ENCODE assay signal across 15 cellular contexts in the genomic region with DNA sequence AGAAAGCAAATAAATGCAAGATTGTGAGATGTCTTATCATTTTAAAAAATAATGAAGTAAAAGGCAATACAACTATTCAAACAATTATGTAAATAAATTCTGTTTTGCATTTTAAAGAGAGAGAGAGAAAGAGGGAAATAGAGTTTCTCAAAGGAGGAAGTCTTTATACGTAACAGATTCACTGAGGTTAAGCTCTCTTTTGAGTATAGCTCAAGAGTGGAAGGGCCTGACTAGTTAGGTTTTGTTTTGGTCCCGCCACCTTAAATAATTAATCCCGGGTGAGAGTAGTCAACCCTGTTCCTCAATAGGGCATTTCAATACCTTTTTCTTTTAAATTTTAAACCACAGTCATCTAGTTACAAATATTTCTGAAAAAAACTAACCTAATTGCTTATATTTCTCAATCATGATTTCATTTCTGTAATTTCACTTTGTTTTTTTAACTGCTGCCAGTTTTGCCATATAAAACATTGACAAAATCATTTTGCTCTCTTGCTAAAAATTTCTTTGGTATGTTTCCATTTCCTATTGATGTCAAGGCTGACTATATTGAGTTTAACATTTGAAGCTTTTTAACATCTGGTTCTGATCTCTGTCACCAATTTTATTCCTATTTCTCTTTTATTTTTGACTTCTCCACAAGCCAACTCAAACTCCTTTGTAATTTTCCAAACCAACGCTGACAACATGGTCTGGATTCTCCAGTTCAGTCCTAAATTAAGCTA. TPM values are rescaled to one million over a fixed set of nuclear protein-coding genes. Genes with fewer than 3 reads are reported as not detected.
DNase-seq lines count a peak whose midpoint lies in the region; ATAC-seq and TF ChIP-seq lines count a peak whose summit lies in the region.
"Had no signal": no experiment of that assay in that cellular context is flagged by ENCODE, and none has a peak within 500 bp of the region (broad histone marks: within the 10 kb centered on the region; RNA-seq: fewer than 3 reads in every experiment).

No MANE protein-coding gene starts in this region.

- DNase-seq in CD14-positive monocyte (ENCODE audit: low spot score) (no peak), fibroblast of gingiva (ENCODE audit: low read depth) (peak; percentile 63), H4 (ENCODE audit: low spot score) (no peak), NCI-H1105 (lab: John Stamatoyannopoulos, UW) (no peak), Ammon's horn (ENCODE audit: low spot score) (no peak)
- DNase-seq: DMS53, NCI-H345, trophoblast cell had no signal

- H3K4me1 Mint-ChIP-seq in CD14-positive monocyte, result peaks cover 18% of the 10 kb centered on the region

- H3K4me3 Mint-ChIP-seq in CD14-positive monocyte, result peak overlapping the region in 1 of 2 donors; percentile 35

- H3K27ac Mint-ChIP-seq in CD14-positive monocyte, result peak overlapping the region; percentile 68 to 91 (median 79)

- H3K9me3 Mint-ChIP-seq in CD14-positive monocyte, result no peaks in the 10 kb centered on the region

- no peak for TF ChIP-seq CTCF in CD14-positive monocyte (IDR thresholded peaks at IDR 0.05)

- intact Hi-C loops in CD14-positive monocyte (cut with micrococcal nuclease), result loop anchor here in 1 of 2 donors (5.0 kb wide), 1 partner anchor 121 kb away; no protein-coding TSS in a partner anchor

- peaks cover 0 to 5% (median 3%) of the 10 kb centered on the region in 3 donors for H3K27me3 Mint-ChIP-seq in CD14-positive monocyte (ENCODE audit: low read depth in 3 of 3)

- ATAC-seq in GM21786 (IDR thresholded peaks at IDR 0.05; ENCODE audit: unreplicated experiment) (peak; percentile 68), HG03460 (IDR thresholded peaks at IDR 0.05; ENCODE audit: unreplicated experiment) (peak; percentile 73), HG02885 (IDR thresholded peaks at IDR 0.05; ENCODE audit: poor library complexity, unreplicated experiment) (no peak)
- ATAC-seq: activated CD4-positive, CD25-positive, alpha-beta regulatory T cell treated with anti-CD3 and anti-CD28 coated beads, Interleukin-2, amount 50 U/mL, for 24 hours had no signal

- no peaks in the 10 kb centered on the region for H3K36me3 Mint-ChIP-seq in CD14-positive monocyte

RNA-seq across cellular contexts. Expression of a gene that starts 10.2 kb away (rescaled TPM):
- not detected for polyA plus RNA-seq in CD14-positive monocyte
- total RNA-seq in H4 (2014; rRNA removed; shearing (Covaris generic)), result not detected in 2 replicates
- total RNA-seq: A673, breast epithelium, right atrium auricular region had no signal

RNA-seq across cellular contexts. Expression of a gene that starts 47.5 kb away (rescaled TPM):
- not detected for polyA plus RNA-seq in CD14-positive monocyte
- total RNA-seq in H4 (2014; rRNA removed; shearing (Covaris generic)), result not detected in 2 replicates
- total RNA-seq: A673, breast epithelium, right atrium auricular region had no signal
